ENCODE assay signal across 19 cellular contexts in genomic region chr3:127424766-127425504, GRCh38.
A peak's percentile ranks its signal among the peaks of the same experiment; 100 is the strongest.
DNase-seq lines count a peak whose midpoint lies in the region; ATAC-seq and TF ChIP-seq lines count a peak whose summit lies in the region.
"Had no signal": no experiment of that assay in that cellular context is flagged by ENCODE, and none has a peak within 500 bp of the region (broad histone marks: within the 10 kb centered on the region; RNA-seq: fewer than 3 reads in every experiment).

No MANE protein-coding gene starts in this region.

- intact Hi-C loops in left colon (cut with DNase I, micrococcal nuclease) (no loop called here), sigmoid colon (cut with DNase I) (no loop called here)

- WGBS in sigmoid colon, 2 donors, result 38 to 56% methylated on average over 8 of the region's 8 CpGs

- TF ChIP-seq POLR2A in sigmoid colon (IDR thresholded peaks at IDR 0.05), result no peak

- no peak for TF ChIP-seq EP300 in sigmoid colon (IDR thresholded peaks at IDR 0.05)

- H3K36me3 ChIP-seq in HEK293 (ENCODE audit: control insufficient read depth in 2 of 2, insufficient read depth in 1 of 2, low read length in 2 of 2) (no peaks in the 10 kb centered on the region), sigmoid colon (no peaks in the 10 kb centered on the region)

- DNase-seq in WTC11 (ENCODE audit: low spot score), result no peak
- peak in 1 of 2 donors; percentile 37 for DNase-seq in left colon
- peak; percentile 39 for DNase-seq in sigmoid colon
- no peak for DNase-seq in stimulated activated CD4-positive, alpha-beta T cell treated with anti-CD3 and anti-CD28 coated beads, Interleukin-4, amount 100 ng/mL, for 1 hour
- no peak for DNase-seq in GM03348 (ENCODE audit: low spot score)
- DNase-seq in SKM-1 (lab: John Stamatoyannopoulos, UW; ENCODE audit: unreplicated experiment), result no peak
- DNase-seq: activated naive CD8-positive, alpha-beta T cell treated with anti-CD3 and anti-CD28 coated beads, Interleukin-2, amount 10 ng/mL, durations not matched to agents 7 days and 5 days; COR-L47; erythroblast; NCI-H1694; NCI-H345; NK-92 treated with Interleukin-12 subunit alpha and Interleukin-12 subunit beta, amount 100 ng/mL, for 24 hours had no signal

- peaks cover 8% of the 10 kb centered on the region for H3K27me3 Mint-ChIP-seq in WTC11 (ENCODE audit: low read depth)

- no peaks in the 10 kb centered on the region for H3K36me3 Mint-ChIP-seq in WTC11
- H3K36me3 Mint-ChIP-seq: activated CD4-positive, alpha-beta memory T cell treated with anti-CD3 and anti-CD28 coated beads for 36 hours; activated naive CD8-positive, alpha-beta T cell treated with anti-CD3 and anti-CD28 coated beads, Interleukin-2, amount 10 ng/mL, durations not matched to agents 7 days and 5 days had no signal

- no peaks in the 10 kb centered on the region for H3K9me3 Mint-ChIP-seq in WTC11
- H3K9me3 Mint-ChIP-seq: activated CD4-positive, alpha-beta memory T cell treated with anti-CD3 and anti-CD28 coated beads for 36 hours; activated naive CD8-positive, alpha-beta T cell treated with anti-CD3 and anti-CD28 coated beads, Interleukin-2, amount 10 ng/mL, durations not matched to agents 7 days and 5 days; dendritic cell treated with granulocyte-macrophage colony-stimulating factor and Interleukin-4, amounts not matched to agents 40 ng/mL and 50 ng/mL, for 4 days had no signal

- POLR2A ChIA-PET in HEK293 (lab: Yijun Ruan, JAX), result no interaction called here
- POLR2A ChIA-PET in WTC11 (lab: Charles Lee), result no interaction called here

- peak overlapping the region; percentile 25; the same call in 1 of the 2 replicates for H3K27ac Mint-ChIP-seq in WTC11
- H3K27ac Mint-ChIP-seq: activated CD4-positive, alpha-beta memory T cell treated with anti-CD3 and anti-CD28 coated beads for 36 hours; activated naive CD8-positive, alpha-beta T cell treated with anti-CD3 and anti-CD28 coated beads, Interleukin-2, amount 10 ng/mL, durations not matched to agents 7 days and 5 days; dendritic cell treated with granulocyte-macrophage colony-stimulating factor and Interleukin-4, amounts not matched to agents 40 ng/mL and 50 ng/mL, for 4 days had no signal

- H3K9me3 ChIP-seq in HEK293 (ENCODE audit: control insufficient read depth, insufficient read depth, low read depth, low read length) (no peaks in the 10 kb centered on the region), sigmoid colon (no peaks in the 10 kb centered on the region)

- TF ChIP-seq CTCF in HEK293 (tag by site-specific recombination; IDR thresholded peaks at IDR 0.05) (no peak), WTC11 (IDR thresholded peaks at IDR 0.05) (no peak), sigmoid colon (IDR thresholded peaks at IDR 0.05) (no peak)

- H3K4me3 ChIP-seq in HEK293 (ENCODE audit: low read depth, low read length), result no peak overlapping the region
- no peak overlapping the region for H3K4me3 ChIP-seq in sigmoid colon

- H3K27me3 ChIP-seq in sigmoid colon, result peaks cover 0 to 71% (median 24%) of the 10 kb centered on the region in 3 donors

- CTCF ChIA-PET in HEK293 (lab: Yijun Ruan, JAX) (interaction anchor here (0.6 kb wide), 1 partner anchor 15 kb away, joined by 3 read pairs; no protein-coding TSS in a partner anchor), WTC11 (lab: Charles Lee) (interaction anchor here (1.4 to 1.8 kb wide), 3 partner anchors 31 to 51 kb away, joined by 3 to 6 read pairs (median 4); no protein-coding TSS in a partner anchor)

- ATAC-seq in WTC11, result no peak
- peak; percentile 89 for ATAC-seq in left colon
- ATAC-seq: HCT116, right cardiac atrium had no signal

- H3K4me1 ChIP-seq in HEK293 (ENCODE audit: control insufficient read depth, insufficient read depth, low read length) (no peaks in the 10 kb centered on the region), sigmoid colon (no peaks in the 10 kb centered on the region)

- no peak overlapping the region for H3K4me3 Mint-ChIP-seq in WTC11
- H3K4me3 Mint-ChIP-seq: activated CD4-positive, alpha-beta memory T cell treated with anti-CD3 and anti-CD28 coated beads for 36 hours; activated naive CD8-positive, alpha-beta T cell treated with anti-CD3 and anti-CD28 coated beads, Interleukin-2, amount 10 ng/mL, durations not matched to agents 7 days and 5 days; dendritic cell treated with granulocyte-macrophage colony-stimulating factor and Interleukin-4, amounts not matched to agents 40 ng/mL and 50 ng/mL, for 4 days had no signal

- peaks cover 38% of the 10 kb centered on the region for H3K4me1 Mint-ChIP-seq in WTC11
- H3K4me1 Mint-ChIP-seq: activated naive CD8-positive, alpha-beta T cell treated with anti-CD3 and anti-CD28 coated beads, Interleukin-2, amount 10 ng/mL, durations not matched to agents 7 days and 5 days had no signal

- no peak overlapping the region for H3K27ac ChIP-seq in HEK293 (ENCODE audit: extremely low read depth, low read depth, low read length)
- H3K27ac ChIP-seq in sigmoid colon, result no peak overlapping the region
- H3K27ac ChIP-seq: RWPE1, VCaP had no signal

TF ChIP-seq in HEK293, 187 proteins besides CTCF, POLR2A, EP300 and RAD21 (continues in another document):
- TF ChIP-seq ZNF121 (tag by site-specific recombination; IDR thresholded peaks at IDR 0.05) (no peak), ZNF221 (tag by site-specific recombination; IDR thresholded peaks at IDR 0.05; ENCODE audit: borderline replicate concordance) (no peak), ZNF560 (tag by site-specific recombination; IDR thresholded peaks at IDR 0.05; ENCODE audit: borderline replicate concordance) (no peak), ZNF433 (tag by site-specific recombination; IDR thresholded peaks at IDR 0.05; ENCODE audit: low read depth) (no peak), ZNF138 (tag by site-specific recombination; IDR thresholded peaks at IDR 0.05; ENCODE audit: borderline replicate concordance) (no peak), ZNF692 (tag by site-specific recombination; IDR thresholded peaks at IDR 0.05) (peak; percentile 42; the same call in 1 of the 2 replicates), ZNF623 (tag by site-specific recombination; IDR thresholded peaks at IDR 0.05) (no peak), ATF2 (tag by site-specific recombination; IDR thresholded peaks at IDR 0.05; ENCODE audit: low read depth) (no peak)

TF ChIP-seq in WTC11, 78 proteins besides CTCF, POLR2A, EP300 and RAD21 (continues in another document):
- TF ChIP-seq STAT6 (CRISPR knock-in tag; conservative IDR thresholded peaks at IDR 0.05; ENCODE audit: low read depth) (no peak), GTF2I (CRISPR knock-in tag; conservative IDR thresholded peaks at IDR 0.05) (no peak), ZNF281 (CRISPR knock-in tag; IDR thresholded peaks at IDR 0.05) (no peak), IRF2 (CRISPR knock-in tag; IDR thresholded peaks at IDR 0.05; ENCODE audit: borderline replicate concordance, low read depth) (no peak), EMX1 (CRISPR knock-in tag; IDR thresholded peaks at IDR 0.05) (no peak), RORB (CRISPR knock-in tag; IDR thresholded peaks at IDR 0.05) (no peak)
